ENCODE assay signal across 29 cellular contexts in genomic region chr12:64561302-64561651, GRCh38. TPM values are rescaled to one million over a fixed set of nuclear protein-coding genes. Genes with fewer than 3 reads are reported as not detected.
DNase-seq lines count a peak whose midpoint lies in the region; ATAC-seq and TF ChIP-seq lines count a peak whose summit lies in the region.
"Had no signal": no experiment of that assay in that cellular context is flagged by ENCODE, and none has a peak within 500 bp of the region (broad histone marks: within the 10 kb centered on the region; RNA-seq: fewer than 3 reads in every experiment).

No MANE protein-coding gene starts in this region.

- ATAC-seq in GM23338 (no peak), HG02970 (IDR thresholded peaks at IDR 0.05; ENCODE audit: low FRiP score, unreplicated experiment) (no peak), GM21737 (IDR thresholded peaks at IDR 0.05; ENCODE audit: unreplicated experiment) (no peak)

- H3K27ac ChIP-seq in GM23338 (ENCODE audit: low read depth) (no peak overlapping the region), PC-9 (peak overlapping the region; percentile 36; the same call in 1 of the 2 replicates), fibroblast of lung (ENCODE audit: insufficient read depth, low read length) (peak overlapping the region; percentile 48)
- H3K27ac ChIP-seq: ascending aorta, gastroesophageal sphincter, pancreas, upper lobe of left lung had no signal

- no peaks in the 10 kb centered on the region; the same call in 2 of the 3 replicates for H3K36me3 Mint-ChIP-seq in GM23338 (ENCODE audit: low read depth)
- H3K36me3 Mint-ChIP-seq: activated CD4-positive, alpha-beta memory T cell treated with anti-CD3 and anti-CD28 coated beads for 36 hours; activated naive CD8-positive, alpha-beta T cell treated with anti-CD3 and anti-CD28 coated beads, Interleukin-2, amount 10 ng/mL, durations not matched to agents 7 days and 5 days; IgD-negative memory B cell; immature natural killer cell had no signal

- no peaks in the 10 kb centered on the region for H3K36me3 ChIP-seq in GM23338 (ENCODE audit: insufficient read depth)
- H3K36me3 ChIP-seq in PC-9 (ENCODE audit: low read depth) = no peaks in the 10 kb centered on the region
- H3K36me3 ChIP-seq in fibroblast of lung (ENCODE audit: control insufficient read depth, insufficient read depth, low read length) = no peaks in the 10 kb centered on the region
- no peaks in the 10 kb centered on the region for H3K36me3 ChIP-seq in skeletal muscle satellite cell (ENCODE audit: insufficient read depth, low read length)
- H3K36me3 ChIP-seq: ascending aorta, gastroesophageal sphincter, pancreas, upper lobe of left lung had no signal

- H3K9me3 Mint-ChIP-seq in GM23338 = no peaks in the 10 kb centered on the region
- H3K9me3 Mint-ChIP-seq: activated CD4-positive, alpha-beta memory T cell treated with anti-CD3 and anti-CD28 coated beads for 36 hours; activated naive CD8-positive, alpha-beta T cell treated with anti-CD3 and anti-CD28 coated beads, Interleukin-2, amount 10 ng/mL, durations not matched to agents 7 days and 5 days; activated T-helper 17 cell treated with anti-CD3 and anti-CD28 coated beads, Interleukin-2, amount 50 U/mL, for 72 hours; CD8-positive, alpha-beta memory T cell; dendritic cell treated with granulocyte-macrophage colony-stimulating factor and Interleukin-4, amounts not matched to agents 40 ng/mL and 50 ng/mL, for 4 days; IgD-negative memory B cell; immature natural killer cell; memory B cell had no signal

- H3K4me3 ChIP-seq in GM23338 = no peak overlapping the region
- no peak overlapping the region for H3K4me3 ChIP-seq in PC-9
- H3K4me3 ChIP-seq in fibroblast of lung (replicated peaks in 1 of 4; ENCODE audit: control extremely low read depth in 1 of 4, insufficient read depth in 1 of 4, low read depth in 3 of 4, low read length in 4 of 4) = no peak overlapping the region
- H3K4me3 ChIP-seq in skeletal muscle satellite cell (ENCODE audit: low read length) = no peak overlapping the region
- H3K4me3 ChIP-seq: ascending aorta, gastroesophageal sphincter, pancreas, upper lobe of left lung had no signal

- peaks cover 17% of the 10 kb centered on the region for H3K4me1 Mint-ChIP-seq in GM23338
- H3K4me1 Mint-ChIP-seq: activated naive CD8-positive, alpha-beta T cell treated with anti-CD3 and anti-CD28 coated beads, Interleukin-2, amount 10 ng/mL, durations not matched to agents 7 days and 5 days; IgD-negative memory B cell; immature natural killer cell; memory B cell had no signal

- H4K20me1 ChIP-seq in GM23338 (replicated peaks; ENCODE audit: insufficient read depth) = no peaks in the 10 kb centered on the region
- no peaks in the 10 kb centered on the region for H4K20me1 ChIP-seq in PC-9 (ENCODE audit: insufficient read depth)
- no peaks in the 10 kb centered on the region for H4K20me1 ChIP-seq in fibroblast of lung (ENCODE audit: control insufficient read depth, extremely low read depth, insufficient read depth, low read length)

- H3K4me3 Mint-ChIP-seq in GM23338 = no peak overlapping the region
- H3K4me3 Mint-ChIP-seq: activated CD4-positive, alpha-beta memory T cell treated with anti-CD3 and anti-CD28 coated beads for 36 hours; activated naive CD8-positive, alpha-beta T cell treated with anti-CD3 and anti-CD28 coated beads, Interleukin-2, amount 10 ng/mL, durations not matched to agents 7 days and 5 days; activated T-helper 17 cell treated with anti-CD3 and anti-CD28 coated beads, Interleukin-2, amount 50 U/mL, for 72 hours; CD8-positive, alpha-beta memory T cell; dendritic cell treated with granulocyte-macrophage colony-stimulating factor and Interleukin-4, amounts not matched to agents 40 ng/mL and 50 ng/mL, for 4 days; IgD-negative memory B cell; immature natural killer cell; memory B cell had no signal

- H2AFZ ChIP-seq in GM23338 (peak overlapping the region; percentile 91), PC-9 (no peak overlapping the region), fibroblast of lung (ENCODE audit: low read length) (no peak overlapping the region)

- no peaks in the 10 kb centered on the region for H3K79me2 ChIP-seq in GM23338 (replicated peaks; ENCODE audit: insufficient read depth)
- no peaks in the 10 kb centered on the region for H3K79me2 ChIP-seq in PC-9 (ENCODE audit: low read depth)
- no peaks in the 10 kb centered on the region for H3K79me2 ChIP-seq in fibroblast of lung (ENCODE audit: control insufficient read depth, insufficient read depth, low read length)

- in situ Hi-C loops in ACHN (cut with HindIII; ENCODE audit: low pct_ligation_motif_present, low pct_unique_long_range_greater_than_20kb, low sequenced_read_pairs) = no loop called here

- H3K9ac ChIP-seq in fibroblast of lung (ENCODE audit: insufficient read depth, low read length) (no peak overlapping the region), skeletal muscle satellite cell (ENCODE audit: low read depth, low read length) (no peak overlapping the region)

- peaks cover 21% of the 10 kb centered on the region for H3K4me1 ChIP-seq in GM23338 (ENCODE audit: insufficient read depth)
- H3K4me1 ChIP-seq in PC-9 (replicated peaks; ENCODE audit: insufficient read depth) = peaks cover 19% of the 10 kb centered on the region
- H3K4me1 ChIP-seq in fibroblast of lung (ENCODE audit: control insufficient read depth, extremely low read depth, insufficient read depth, low read length) = peaks cover 15% of the 10 kb centered on the region
- H3K4me1 ChIP-seq in skeletal muscle satellite cell (ENCODE audit: control insufficient read depth, insufficient read depth, low read length) = peaks cover 15% of the 10 kb centered on the region
- H3K4me1 ChIP-seq: ascending aorta, pancreas, upper lobe of left lung had no signal

- CTCF ChIA-PET in PC-9 (lab: Charles Lee) = interaction anchor here (1.0 to 1.3 kb wide), 2 partner anchors 12 to 137 kb away, joined by 3 to 4 read pairs; no protein-coding TSS in a partner anchor

- TF ChIP-seq CTCF in GM23338 (conservative IDR thresholded peaks at IDR 0.05; ENCODE audit: low read depth in 2 of 2) = no peak
- TF ChIP-seq CTCF in PC-9 (conservative IDR thresholded peaks at IDR 0.05) = no peak
- no peak for TF ChIP-seq CTCF in fibroblast of lung (conservative IDR thresholded peaks at IDR 0.05 in 1 of 2, IDR thresholded peaks at IDR 0.05 in 1 of 2; ENCODE audit: low read depth in 1 of 2, low read length in 2 of 2)

- no TSS peak for BruUV-seq in PC-9 (replicated peaks; lab: Mats Ljungman, UMichigan)

- H3K9me2 ChIP-seq in GM23338 (ENCODE audit: insufficient read depth) (no peaks in the 10 kb centered on the region), PC-9 (ENCODE audit: insufficient read depth) (no peaks in the 10 kb centered on the region)

- no peaks in the 10 kb centered on the region for H3K9me3 ChIP-seq in PC-9 (ENCODE audit: insufficient read depth, low read depth)
- H3K9me3 ChIP-seq in fibroblast of lung (ENCODE audit: control insufficient read depth, insufficient read depth, low read depth, low read length) = no peaks in the 10 kb centered on the region
- H3K9me3 ChIP-seq in skeletal muscle satellite cell (replicated peaks; ENCODE audit: low read length) = no peaks in the 10 kb centered on the region
- H3K9me3 ChIP-seq: ascending aorta, gastroesophageal sphincter, pancreas, upper lobe of left lung had no signal

- H3K27me3 Mint-ChIP-seq in GM23338 (ENCODE audit: insufficient read depth, low read depth, poor library complexity) = peaks cover 6% of the 10 kb centered on the region
- H3K27me3 Mint-ChIP-seq: activated CD4-positive, alpha-beta memory T cell treated with anti-CD3 and anti-CD28 coated beads for 36 hours; activated naive CD8-positive, alpha-beta T cell treated with anti-CD3 and anti-CD28 coated beads, Interleukin-2, amount 10 ng/mL, durations not matched to agents 7 days and 5 days; activated T-helper 17 cell treated with anti-CD3 and anti-CD28 coated beads, Interleukin-2, amount 50 U/mL, for 72 hours; IgD-negative memory B cell had no signal

- H3K27ac Mint-ChIP-seq in GM23338 = no peak overlapping the region
- H3K27ac Mint-ChIP-seq: activated CD4-positive, alpha-beta memory T cell treated with anti-CD3 and anti-CD28 coated beads for 36 hours; activated naive CD8-positive, alpha-beta T cell treated with anti-CD3 and anti-CD28 coated beads, Interleukin-2, amount 10 ng/mL, durations not matched to agents 7 days and 5 days; activated T-helper 17 cell treated with anti-CD3 and anti-CD28 coated beads, Interleukin-2, amount 50 U/mL, for 72 hours; dendritic cell treated with granulocyte-macrophage colony-stimulating factor and Interleukin-4, amounts not matched to agents 40 ng/mL and 50 ng/mL, for 4 days; IgD-negative memory B cell; immature natural killer cell; memory B cell had no signal

- intact Hi-C loops in PC-9 (cut with micrococcal nuclease; ENCODE audit: unreplicated experiment) = no loop called here

- no peak overlapping the region for H3K4me2 ChIP-seq in GM23338
- peak overlapping the region; percentile 54 for H3K4me2 ChIP-seq in PC-9
- H3K4me2 ChIP-seq in fibroblast of lung (ENCODE audit: extremely low read depth, insufficient read depth, low read length) = peak overlapping the region; percentile 59
- peak overlapping the region; percentile 42 for H3K4me2 ChIP-seq in skeletal muscle satellite cell (ENCODE audit: low read length)

- DNase-seq in GM23338 (ENCODE audit: low spot score) (no peak), PC-9 (no peak), fibroblast of lung (ENCODE audit: low read depth in 2 of 2) (no peak), ACHN (no peak)
- DNase-seq: activated CD4-positive, CD25-positive, alpha-beta regulatory T cell treated with anti-CD3 and anti-CD28 coated beads, Interleukin-2, amount 50 U/mL, for 72 hours; activated CD8-positive, alpha-beta memory T cell treated with anti-CD3 and anti-CD28 coated beads, Interleukin-2, amount 50 U/mL, for 4 hours; activated naive CD8-positive, alpha-beta T cell treated with anti-CD3 and anti-CD28 coated beads, Interleukin-2, amount 10 ng/mL, durations not matched to agents 7 days and 5 days; CD8-positive, alpha-beta memory T cell; central memory CD4-positive, alpha-beta T cell; GOT3; hippocampal formation; immature natural killer cell; NCI-H1105; NCI-H2081; NCI-H526 treated with DMSO at 0.1 percent for 48 hours; pancreas; stimulated activated CD4-positive, alpha-beta T cell treated with anti-CD3 and anti-CD28 coated beads, Interleukin-2, amount 100 ng/mL, for 48 hours; substantia nigra; upper lobe of left lung had no signal

- no peaks in the 10 kb centered on the region for H3F3A ChIP-seq in GM23338 (replicated peaks; ENCODE audit: low read depth)
- peaks cover 6% of the 10 kb centered on the region for H3F3A ChIP-seq in PC-9 (ENCODE audit: insufficient read depth, low read depth)

- POLR2A ChIA-PET in PC-9 (lab: Charles Lee; ENCODE audit: unreplicated experiment) = interaction anchor here (0.6 kb wide), 1 partner anchor 220 kb away, joined by 14 read pairs; no protein-coding TSS in a partner anchor

- H3K27me3 ChIP-seq in GM23338 (ENCODE audit: insufficient read depth) (no peaks in the 10 kb centered on the region), PC-9 (ENCODE audit: insufficient read depth, low read depth) (no peaks in the 10 kb centered on the region), fibroblast of lung (ENCODE audit: control insufficient read depth, insufficient read depth, low read length) (no peaks in the 10 kb centered on the region), skeletal muscle satellite cell (ENCODE audit: control insufficient read depth, insufficient read depth, low read length) (peaks cover 31% of the 10 kb centered on the region)
- H3K27me3 ChIP-seq: ascending aorta, gastroesophageal sphincter, pancreas, upper lobe of left lung had no signal

RNA-seq across cellular contexts. Expression of gene RASSF3, which starts 49.0 kb away (rescaled TPM):
- 39.6 and 48.1 TPM in 2 replicates for total RNA-seq in GM23338 (2014; rRNA removed; shearing (Covaris generic))
- polyA plus RNA-seq in GM23338 (2016; fragmentation: Nextera tagmentation; extraction: Ambion mirVana) (20.6 and 21.3 TPM in 2 replicates), fibroblast of lung (36.3 and 45.9 TPM in 2 replicates)
- total RNA-seq in PC-9 (2021) (32.4 and 38.9 TPM in 2 replicates), fibroblast of lung (37.7 and 40.3 TPM in 2 replicates)
- polyA plus RNA-seq in fibroblast of lung (2012) = 24.9 and 34.8 TPM in 2 replicates
- polyA minus RNA-seq in fibroblast of lung (ENCODE audit: low replicate concordance) = 51.8 and 95.3 TPM in 2 replicates
- 6.8 and 9.4 TPM in 2 replicates for total RNA-seq in skeletal muscle satellite cell (2012; rRNA removed)
